ENCODE assay signal across 23 cellular contexts in genomic region chr1:102852583-102852982, GRCh38.
DNase-seq lines count a peak whose midpoint lies in the region; ATAC-seq and TF ChIP-seq lines count a peak whose summit lies in the region.
"Had no signal": no experiment of that assay in that cellular context is flagged by ENCODE, and none has a peak within 500 bp of the region (broad histone marks: within the 10 kb centered on the region; RNA-seq: fewer than 3 reads in every experiment).

No MANE protein-coding gene starts in this region.

- peak overlapping the region; percentile 51 for H3K9ac ChIP-seq in SK-N-MC (ENCODE audit: insufficient read length)
- H3K9ac ChIP-seq: KMS-11 had no signal

- H3K4me1 ChIP-seq in CD4-positive, alpha-beta memory T cell (ENCODE audit: insufficient read depth, low read length) = no peaks in the 10 kb centered on the region
- H3K4me1 ChIP-seq: ascending aorta, esophagus muscularis mucosa had no signal

- intact Hi-C loops in CD4-positive, alpha-beta memory T cell (cut with micrococcal nuclease) = no loop called here

- no peaks in the 10 kb centered on the region for H3K36me3 ChIP-seq in H7 (replicated peaks; ENCODE audit: control insufficient read depth, insufficient read depth, low read length)
- H3K36me3 ChIP-seq in SK-N-MC (ENCODE audit: insufficient read depth, low read length) = no peaks in the 10 kb centered on the region
- H3K36me3 ChIP-seq in CD4-positive, alpha-beta memory T cell (ENCODE audit: insufficient read depth, low read length) = no peaks in the 10 kb centered on the region
- H3K36me3 ChIP-seq: ascending aorta, esophagus muscularis mucosa, neutrophil, thoracic aorta had no signal

- POLR2A ChIA-PET in CD4-positive, alpha-beta memory T cell (lab: Charles Lee; ENCODE audit: partially characterized antibody) = no interaction called here

- H3K27me3 Mint-ChIP-seq in stimulated activated memory B cell treated with anti-CD40 and anti-IgM and Interleukin-4, amounts not matched to agents 10 μg/mL and 1 μg/mL and 100 μg/mL, for 72 hours = no peaks in the 10 kb centered on the region
- no peaks in the 10 kb centered on the region for H3K27me3 Mint-ChIP-seq in CD4-positive, alpha-beta memory T cell
- H3K27me3 Mint-ChIP-seq: activated CD4-positive, alpha-beta T cell treated with anti-CD3 and anti-CD28 coated beads, Interleukin-2, amount 10 ng/mL, durations not matched to agents 24 days and 14 days had no signal

- H3K36me3 Mint-ChIP-seq in stimulated activated memory B cell treated with anti-CD40 and anti-IgM and Interleukin-4, amounts not matched to agents 10 μg/mL and 1 μg/mL and 100 μg/mL, for 72 hours = no peaks in the 10 kb centered on the region
- H3K36me3 Mint-ChIP-seq in CD4-positive, alpha-beta memory T cell = no peaks in the 10 kb centered on the region
- H3K36me3 Mint-ChIP-seq: CD4-positive, CD25-positive, alpha-beta regulatory T cell had no signal

- H3K4me3 Mint-ChIP-seq in stimulated activated memory B cell treated with anti-CD40 and anti-IgM and Interleukin-4, amounts not matched to agents 10 μg/mL and 1 μg/mL and 100 μg/mL, for 72 hours = no peak overlapping the region
- no peak overlapping the region for H3K4me3 Mint-ChIP-seq in CD4-positive, alpha-beta memory T cell
- H3K4me3 Mint-ChIP-seq: activated CD4-positive, alpha-beta T cell treated with anti-CD3 and anti-CD28 coated beads, Interleukin-2, amount 10 ng/mL, durations not matched to agents 24 days and 14 days; CD4-positive, CD25-positive, alpha-beta regulatory T cell had no signal

- DNase-seq in H7 (peak; percentile 23), SK-N-MC (ENCODE audit: low read depth, low spot score) (no peak), fibroblast of the conjunctiva (ENCODE audit: low read depth) (peak; percentile 37), GM20000 (ENCODE audit: low spot score) (no peak)
- no peak for DNase-seq in CD4-positive, alpha-beta memory T cell
- DNase-seq: activated CD4-positive, alpha-beta T cell treated with anti-CD3 and anti-CD28 coated beads, Interleukin-2, amount 10 ng/mL, durations not matched to agents 24 days and 14 days; activated CD8-positive, alpha-beta memory T cell treated with anti-CD3 and anti-CD28 coated beads, Interleukin-2, amount 50 U/mL, for 48 hours; activated naive CD4-positive, alpha-beta T cell; CD4-positive, CD25-positive, alpha-beta regulatory T cell; dorsolateral prefrontal cortex; hypothalamus; kidney glomerular epithelial cell; midbrain; NCI-H146; stimulated activated CD4-positive, alpha-beta T cell treated with anti-CD3 and anti-CD28 coated beads, Interleukin-4, amount 100 ng/mL, for 1 hour had no signal

- no peaks in the 10 kb centered on the region for H3K4me1 Mint-ChIP-seq in stimulated activated memory B cell treated with anti-CD40 and anti-IgM and Interleukin-4, amounts not matched to agents 10 μg/mL and 1 μg/mL and 100 μg/mL, for 72 hours
- H3K4me1 Mint-ChIP-seq in CD4-positive, alpha-beta memory T cell = no peaks in the 10 kb centered on the region
- H3K4me1 Mint-ChIP-seq: activated CD4-positive, alpha-beta T cell treated with anti-CD3 and anti-CD28 coated beads, Interleukin-2, amount 10 ng/mL, durations not matched to agents 24 days and 14 days; CD4-positive, CD25-positive, alpha-beta regulatory T cell had no signal

- H3K4me3 ChIP-seq in H7 (ENCODE audit: insufficient read depth, low read depth, low read length) = no peak overlapping the region
- no peak overlapping the region for H3K4me3 ChIP-seq in SK-N-MC
- no peak overlapping the region for H3K4me3 ChIP-seq in CD4-positive, alpha-beta memory T cell (ENCODE audit: low read length in 2 of 2)
- H3K4me3 ChIP-seq: ascending aorta, dorsolateral prefrontal cortex, esophagus muscularis mucosa, thoracic aorta had no signal

- no peak for TF ChIP-seq CTCF in GM20000 (IDR thresholded peaks at IDR 0.05; ENCODE audit: extremely low read depth, missing control alignments)

- CTCF ChIA-PET in CD4-positive, alpha-beta memory T cell (lab: Charles Lee; ENCODE audit: partially characterized antibody) = no interaction called here

- H3K27ac Mint-ChIP-seq in stimulated activated memory B cell treated with anti-CD40 and anti-IgM and Interleukin-4, amounts not matched to agents 10 μg/mL and 1 μg/mL and 100 μg/mL, for 72 hours = no peak overlapping the region
- no peak overlapping the region for H3K27ac Mint-ChIP-seq in CD4-positive, alpha-beta memory T cell
- H3K27ac Mint-ChIP-seq: activated CD4-positive, alpha-beta T cell treated with anti-CD3 and anti-CD28 coated beads, Interleukin-2, amount 10 ng/mL, durations not matched to agents 24 days and 14 days; CD4-positive, CD25-positive, alpha-beta regulatory T cell had no signal

- peaks cover 2% of the 10 kb centered on the region; the same call in 1 of the 2 replicates for H3K9me3 ChIP-seq in SK-N-MC (ENCODE audit: low read depth, low read length)
- H3K9me3 ChIP-seq in CD4-positive, alpha-beta memory T cell (ENCODE audit: control insufficient read depth in 1 of 2, low read length in 2 of 2) = no peaks in the 10 kb centered on the region
- H3K9me3 ChIP-seq: ascending aorta, neutrophil, thoracic aorta had no signal

- H3K27me3 ChIP-seq in H7 (ENCODE audit: control insufficient read depth, insufficient read depth, low read length) = no peaks in the 10 kb centered on the region
- no peaks in the 10 kb centered on the region for H3K27me3 ChIP-seq in CD4-positive, alpha-beta memory T cell (ENCODE audit: insufficient read depth, low read length)
- H3K27me3 ChIP-seq: ascending aorta, dorsolateral prefrontal cortex, esophagus muscularis mucosa, neutrophil had no signal

- peak overlapping the region; percentile 84; the same call in 1 of the 2 replicates for H3K27ac ChIP-seq in SK-N-MC
- no peak overlapping the region for H3K27ac ChIP-seq in CD4-positive, alpha-beta memory T cell (ENCODE audit: low read depth, low read length)
- H3K27ac ChIP-seq: ascending aorta, dorsolateral prefrontal cortex, esophagus muscularis mucosa, KMS-11, neutrophil, thoracic aorta had no signal

- peaks cover 6% of the 10 kb centered on the region for H3K9me3 Mint-ChIP-seq in stimulated activated memory B cell treated with anti-CD40 and anti-IgM and Interleukin-4, amounts not matched to agents 10 μg/mL and 1 μg/mL and 100 μg/mL, for 72 hours
- peaks cover 3 to 23% (median 7%) of the 10 kb centered on the region in 8 donors for H3K9me3 Mint-ChIP-seq in CD4-positive, alpha-beta memory T cell

- peak; percentile 25 for ATAC-seq in stimulated activated memory B cell treated with anti-CD40 and anti-IgM and Interleukin-4, amounts not matched to agents 10 μg/mL and 1 μg/mL and 100 μg/mL, for 72 hours
- no peak for ATAC-seq in GM21447 (IDR thresholded peaks at IDR 0.05; ENCODE audit: unreplicated experiment)
- ATAC-seq: sciatic nerve had no signal

Comparison
In these comparisons a context has a peak if more than half of its experiments do, and no peak if none do; other contexts are left out.
1. DNase-seq: peak in H7 (single experiment) and fibroblast of the conjunctiva (single experiment); none in SK-N-MC (single experiment), CD4-positive, alpha-beta memory T cell (0 of 5) and GM20000 (single experiment).